Comparison of ENCODE assay signal across 8 cellular contexts in the genomic region with DNA sequence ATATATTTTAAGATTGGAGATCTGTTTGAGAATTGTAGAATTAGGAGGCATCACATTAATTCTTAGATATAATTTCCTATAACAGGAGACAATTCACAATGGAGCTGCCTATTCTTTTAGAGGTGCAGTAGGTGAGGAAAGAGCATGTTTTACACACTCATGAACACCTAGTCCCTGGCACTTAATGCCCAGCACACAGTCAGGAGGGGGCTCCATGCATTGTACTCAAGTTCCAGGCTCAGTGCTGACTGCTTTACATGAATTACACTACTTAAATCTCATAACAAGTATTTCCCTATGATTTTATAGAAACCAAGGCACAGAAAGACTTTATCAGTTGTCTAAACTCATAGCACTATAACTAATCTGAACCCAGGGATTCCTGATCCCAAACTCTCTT. TPM values are rescaled to one million over a fixed set of nuclear protein-coding genes. Genes with fewer than 3 reads are reported as not detected.
A peak's percentile ranks its signal among the peaks of the same experiment; 100 is the strongest.
DNase-seq lines count a peak whose midpoint lies in the region; ATAC-seq and TF ChIP-seq lines count a peak whose summit lies in the region.

No MANE protein-coding gene starts in this region.

- ATAC-seq in activated T-cell treated with anti-CD3 and anti-CD28 coated beads, Interleukin-2, amount 50 U/mL, for 72 hours (replicated peaks in 1 of 2): peak; percentile 36 to 47
- ATAC-seq in activated CD8-positive, alpha-beta T cell treated with anti-CD3 and anti-CD28 coated beads for 36 hours: peak; percentile 43

- H3K36me3 Mint-ChIP-seq in activated T-cell treated with anti-CD3 and anti-CD28 coated beads, Interleukin-2, amount 50 U/mL, for 72 hours (ENCODE audit: insufficient read depth in 2 of 2): peaks cover 19 to 30% of the 10 kb centered on the region in 2 donors
- H3K36me3 Mint-ChIP-seq in activated CD8-positive, alpha-beta T cell treated with anti-CD3 and anti-CD28 coated beads for 36 hours (ENCODE audit: low read depth): peaks cover 39% of the 10 kb centered on the region
- peaks cover 3% of the 10 kb centered on the region for H3K36me3 Mint-ChIP-seq in type B pancreatic cell

- peaks cover 4 to 7% of the 10 kb centered on the region in 2 donors for H3K9me3 Mint-ChIP-seq in activated T-cell treated with anti-CD3 and anti-CD28 coated beads, Interleukin-2, amount 50 U/mL, for 72 hours
- peaks cover 14% of the 10 kb centered on the region for H3K9me3 Mint-ChIP-seq in activated CD8-positive, alpha-beta T cell treated with anti-CD3 and anti-CD28 coated beads for 36 hours
- peaks cover 5% of the 10 kb centered on the region for H3K9me3 Mint-ChIP-seq in type B pancreatic cell

- H3K4me1 Mint-ChIP-seq in activated T-cell treated with anti-CD3 and anti-CD28 coated beads, Interleukin-2, amount 50 U/mL, for 72 hours (ENCODE audit: low read depth): peaks cover 58% of the 10 kb centered on the region
- H3K4me1 Mint-ChIP-seq in activated CD8-positive, alpha-beta T cell treated with anti-CD3 and anti-CD28 coated beads for 36 hours (ENCODE audit: low read depth): peaks cover 45% of the 10 kb centered on the region
- H3K4me1 Mint-ChIP-seq in type B pancreatic cell (ENCODE audit: unreplicated experiment): peaks cover 22% of the 10 kb centered on the region

- no peak for DNase-seq in activated T-cell treated with anti-CD3 and anti-CD28 coated beads, Interleukin-2, amount 50 U/mL, for 72 hours
- DNase-seq in activated T-cell treated with anti-CD3 and anti-CD28 coated beads for 4 hours (no peak), kidney glomerular epithelial cell (lab: John Stamatoyannopoulos, UW) (peak; percentile 60), type B pancreatic cell (ENCODE audit: extremely low spot score, unreplicated experiment) (no peak), germinal center (ENCODE audit: low spot score) (no peak), globus pallidus (ENCODE audit: low spot score) (no peak), DMS 273 treated with DMSO at 0.1 percent for 48 hours (lab: John Stamatoyannopoulos, UW) (no peak)
- no peak for DNase-seq in activated CD8-positive, alpha-beta T cell treated with anti-CD3 and anti-CD28 coated beads for 36 hours

- intact Hi-C loops in activated CD8-positive, alpha-beta T cell treated with anti-CD3 and anti-CD28 coated beads for 36 hours (cut with micrococcal nuclease): no loop called here

- CTCF ChIA-PET in activated CD8-positive, alpha-beta T cell treated with anti-CD3 and anti-CD28 coated beads for 36 hours (lab: Charles Lee): interaction anchor here (1.2 to 3.2 kb wide), 8 partner anchors 9 to 433 kb away, joined by 3 to 14 read pairs (median 5); partner anchors contain the start of gene GBP1

- no peak for TF ChIP-seq CTCF in activated CD8-positive, alpha-beta T cell treated with anti-CD3 and anti-CD28 coated beads for 36 hours (IDR thresholded peaks at IDR 0.05)
- TF ChIP-seq CTCF in type B pancreatic cell (conservative IDR thresholded peaks at IDR 0.05): no peak

- H3K4me3 Mint-ChIP-seq in activated T-cell treated with anti-CD3 and anti-CD28 coated beads, Interleukin-2, amount 50 U/mL, for 72 hours: peak overlapping the region; percentile 85 to 99
- peak overlapping the region; percentile 74 for H3K4me3 Mint-ChIP-seq in activated CD8-positive, alpha-beta T cell treated with anti-CD3 and anti-CD28 coated beads for 36 hours
- H3K4me3 Mint-ChIP-seq in type B pancreatic cell: peak overlapping the region; percentile 83

- no peaks in the 10 kb centered on the region for H3K27me3 Mint-ChIP-seq in activated T-cell treated with anti-CD3 and anti-CD28 coated beads, Interleukin-2, amount 50 U/mL, for 72 hours (ENCODE audit: low read depth)
- no peaks in the 10 kb centered on the region for H3K27me3 Mint-ChIP-seq in activated CD8-positive, alpha-beta T cell treated with anti-CD3 and anti-CD28 coated beads for 36 hours
- no peaks in the 10 kb centered on the region for H3K27me3 Mint-ChIP-seq in type B pancreatic cell

- POLR2A ChIA-PET in activated CD8-positive, alpha-beta T cell treated with anti-CD3 and anti-CD28 coated beads for 36 hours (lab: Charles Lee): interaction anchor here (0.6 to 1.7 kb wide), 4 partner anchors 9 to 135 kb away, joined by 5 to 6 read pairs (median 5); no protein-coding TSS in a partner anchor

- H3K27ac Mint-ChIP-seq in activated T-cell treated with anti-CD3 and anti-CD28 coated beads, Interleukin-2, amount 50 U/mL, for 72 hours: peak overlapping the region; percentile 98
- H3K27ac Mint-ChIP-seq in activated CD8-positive, alpha-beta T cell treated with anti-CD3 and anti-CD28 coated beads for 36 hours: peak overlapping the region; percentile 85
- peak overlapping the region; percentile 91 for H3K27ac Mint-ChIP-seq in type B pancreatic cell

RNA-seq across cellular contexts. Expression of gene GBP3, which starts 0.4 kb away (rescaled TPM):
- total RNA-seq in activated T-cell treated with anti-CD3 and anti-CD28 coated beads, Interleukin-2, amount 50 U/mL, for 72 hours: 1 to 10 TPM; 7.1 to 9.0 TPM
- total RNA-seq in activated CD8-positive, alpha-beta T cell treated with anti-CD3 and anti-CD28 coated beads for 36 hours: 1 to 10 TPM; 4.7 to 5.7 TPM
- total RNA-seq in type B pancreatic cell (ENCODE audit: low replicate concordance): 10.1 and 20.3 TPM in 2 replicates

RNA-seq across cellular contexts. Expression of gene KYAT3, which starts 30.6 kb away (rescaled TPM):
- 10 to 100 TPM; 47.9 to 71.4 TPM for total RNA-seq in activated T-cell treated with anti-CD3 and anti-CD28 coated beads, Interleukin-2, amount 50 U/mL, for 72 hours
- total RNA-seq in activated CD8-positive, alpha-beta T cell treated with anti-CD3 and anti-CD28 coated beads for 36 hours: 10 to 100 TPM; 39.4 to 46.6 TPM
- 41.8 and 43.1 TPM in 2 replicates for total RNA-seq in type B pancreatic cell (ENCODE audit: low replicate concordance)

RNA-seq across cellular contexts. Expression of gene RBMXL1, which starts 30.6 kb away (rescaled TPM):
- total RNA-seq in activated T-cell treated with anti-CD3 and anti-CD28 coated beads, Interleukin-2, amount 50 U/mL, for 72 hours: 10 to 100 TPM; 18.6 to 32.0 TPM
- total RNA-seq in activated CD8-positive, alpha-beta T cell treated with anti-CD3 and anti-CD28 coated beads for 36 hours: 10 to 100 TPM; 19.6 to 20.8 TPM
- total RNA-seq in type B pancreatic cell (ENCODE audit: low replicate concordance): 18.4 and 24.3 TPM in 2 replicates

RNA-seq across cellular contexts. Expression of gene GBP1, which starts 42.0 kb away (rescaled TPM):
- 10 to 100 TPM; 44.9 to 58.9 TPM for total RNA-seq in activated T-cell treated with anti-CD3 and anti-CD28 coated beads, Interleukin-2, amount 50 U/mL, for 72 hours
- 10 to 100 TPM; 69.6 to 71.5 TPM for total RNA-seq in activated CD8-positive, alpha-beta T cell treated with anti-CD3 and anti-CD28 coated beads for 36 hours
- 16.0 and 52.4 TPM in 2 replicates for total RNA-seq in type B pancreatic cell (ENCODE audit: low replicate concordance)
